Comparison of ENCODE assay signal across 10 cellular contexts in the genomic region with DNA sequence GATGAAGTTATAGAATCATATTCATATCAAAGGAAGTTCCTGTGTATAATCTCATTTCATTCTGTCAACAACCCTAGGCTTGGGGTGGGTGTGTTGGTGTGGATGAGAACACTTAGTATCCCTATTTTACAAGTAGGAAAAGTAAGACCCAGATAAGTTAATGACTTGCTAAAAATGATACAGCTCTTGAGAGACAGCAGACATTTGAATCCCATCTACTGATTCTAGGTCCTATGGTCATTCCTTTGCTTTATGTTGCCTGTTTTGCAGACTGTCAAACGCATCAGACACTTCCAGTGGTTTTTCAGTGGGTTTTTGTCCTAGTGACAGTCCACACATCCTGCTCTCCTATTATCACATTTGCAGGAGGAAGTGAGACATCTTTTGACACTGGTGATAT.
DNase-seq lines count a peak whose midpoint lies in the region; ATAC-seq and TF ChIP-seq lines count a peak whose summit lies in the region.
"Had no signal": no experiment of that assay in that cellular context is flagged by ENCODE, and none has a peak within 500 bp of the region (broad histone marks: within the 10 kb centered on the region; RNA-seq: fewer than 3 reads in every experiment).

No MANE protein-coding gene starts in this region.

- 63 to 67% (median 63%) methylated on average over 1 of the region's 1 CpG for WGBS in psoas muscle, 3 donors

- intact Hi-C loops in psoas muscle (cut with DNase I): no loop called here

- H3K27me3 ChIP-seq in DND-41 (ENCODE audit: insufficient read depth, low read length, poor library complexity) (peaks cover 13% of the 10 kb centered on the region), RWPE2 (ENCODE audit: insufficient read depth, poor library complexity, severe bottlenecking) (no peaks in the 10 kb centered on the region), psoas muscle (ENCODE audit: insufficient read depth in 3 of 3, low read length in 2 of 3) (no peaks in the 10 kb centered on the region)

- H2AFZ ChIP-seq in DND-41 (ENCODE audit: low read depth, low read length): peak overlapping the region; percentile 54

- H3K4me2 ChIP-seq in DND-41 (ENCODE audit: insufficient read depth, low read length): peak overlapping the region; percentile 52; the same call in 1 of the 2 replicates

- H3K4me1 ChIP-seq in DND-41 (ENCODE audit: insufficient read depth, low read length): peaks cover 20% of the 10 kb centered on the region
- peaks cover 36% of the 10 kb centered on the region for H3K4me1 ChIP-seq in RWPE2 (ENCODE audit: insufficient read depth, poor library complexity, severe bottlenecking)
- H3K4me1 ChIP-seq in psoas muscle: peaks cover 75% of the 10 kb centered on the region

- H3K79me2 ChIP-seq in DND-41 (ENCODE audit: insufficient read depth, low read length): no peaks in the 10 kb centered on the region

- H3K9ac ChIP-seq in DND-41 (ENCODE audit: low read depth, low read length): peak overlapping the region; percentile 44; the same call in 1 of the 2 replicates

- H3K9me3 ChIP-seq in DND-41 (ENCODE audit: insufficient read depth, low read length, severe bottlenecking): no peaks in the 10 kb centered on the region
- H3K9me3 ChIP-seq in RWPE2 (ENCODE audit: severe bottlenecking): no peaks in the 10 kb centered on the region
- H3K9me3 ChIP-seq in psoas muscle: no peaks in the 10 kb centered on the region

- H3K27ac ChIP-seq in DND-41 (ENCODE audit: low read length): peak overlapping the region; percentile 72
- peak overlapping the region; percentile 67 for H3K27ac ChIP-seq in RWPE2 (ENCODE audit: poor library complexity, severe bottlenecking)
- H3K27ac ChIP-seq in psoas muscle: peak overlapping the region; percentile 59

- DNase-seq in DND-41 (no peak), RWPE2 (ENCODE audit: low spot score) (no peak), fibroblast of the aortic adventitia (ENCODE audit: low read depth) (no peak), psoas muscle (no peak), occipital lobe (lab: John Stamatoyannopoulos, UW) (no peak), dermis blood vessel endothelial cell (no peak)
- DNase-seq: amniotic stem cell; stimulated activated CD4-positive, alpha-beta T cell treated with anti-CD3 and anti-CD28 coated beads, Interleukin-12 subunit alpha, Interleukin-12 subunit beta, amount 100 ng/mL, for 4 hours had no signal

- no peaks in the 10 kb centered on the region for H4K20me1 ChIP-seq in DND-41 (ENCODE audit: insufficient read depth, low read length)

- H3K4me3 ChIP-seq in DND-41 (ENCODE audit: low read depth in 1 of 2, low read length in 2 of 2) (0 out of 4 replicates have a peak overlapping the region, but pooled peaks of 1 of the 2 experiments have one; percentile 47), RWPE2 (ENCODE audit: severe bottlenecking) (no peak overlapping the region), fibroblast of the aortic adventitia (ENCODE audit: low read depth, low read length) (peak overlapping the region; percentile 65), psoas muscle (peak overlapping the region; percentile 64)

- H3K36me3 ChIP-seq in DND-41 (ENCODE audit: insufficient read depth, low read length) (no peaks in the 10 kb centered on the region), RWPE2 (ENCODE audit: low read depth) (no peaks in the 10 kb centered on the region), psoas muscle (ENCODE audit: insufficient read depth in 1 of 2, low read depth in 1 of 2) (no peaks in the 10 kb centered on the region)

- ATAC-seq in DND-41 (ENCODE audit: insufficient read depth, low read depth) (no peak), RWPE2 (ENCODE audit: low read depth) (no peak), psoas muscle (no peak), HG02885 (IDR thresholded peaks at IDR 0.05; ENCODE audit: poor library complexity, unreplicated experiment) (no peak), GM18502 (IDR thresholded peaks at IDR 0.05; ENCODE audit: poor library complexity, unreplicated experiment) (no peak)

- no peak for TF ChIP-seq CTCF in DND-41 (IDR thresholded peaks at IDR 0.05; ENCODE audit: borderline replicate concordance, extremely low read depth, low read length, poor library complexity, severe bottlenecking)
- TF ChIP-seq CTCF in RWPE2 (IDR thresholded peaks at IDR 0.05; ENCODE audit: poor library complexity, severe bottlenecking): no peak
- TF ChIP-seq CTCF in fibroblast of the aortic adventitia (IDR thresholded peaks at IDR 0.05; ENCODE audit: insufficient read depth, low read length): no peak
- no peak for TF ChIP-seq CTCF in psoas muscle (IDR thresholded peaks at IDR 0.05)
